8 cellular contexts compared by ENCODE assay signal in genomic region chr19:57350877-57351805, GRCh38. TPM values are rescaled to one million over a fixed set of nuclear protein-coding genes. Genes with fewer than 3 reads are reported as not detected.
DNase-seq lines count a peak whose midpoint lies in the region; ATAC-seq lines count a peak whose summit lies in the region.

Gene ZNF304, plus strand, starts transcription at chr19:57351271. Its CDS starts 394 bp downstream, at chr19:57351665.

- peak; percentile 98 for ATAC-seq in GM19035 (IDR thresholded peaks at IDR 0.05; ENCODE audit: unreplicated experiment)
- peak; percentile 97 for ATAC-seq in HG03342 (IDR thresholded peaks at IDR 0.05; ENCODE audit: unreplicated experiment)
- peak; percentile 99 for ATAC-seq in left lobe of liver

- no peaks in the 10 kb centered on the region for H3K27me3 Mint-ChIP-seq in activated CD4-positive, alpha-beta T cell treated with anti-CD3 and anti-CD28 coated beads, Interleukin-2, amount 10 ng/mL, durations not matched to agents 24 days and 14 days
- peaks cover 9% of the 10 kb centered on the region for H3K27me3 Mint-ChIP-seq in dendritic cell treated with granulocyte-macrophage colony-stimulating factor and Interleukin-4, amounts not matched to agents 40 ng/mL and 50 ng/mL, for 4 days

- H3K36me3 Mint-ChIP-seq in activated CD4-positive, alpha-beta T cell treated with anti-CD3 and anti-CD28 coated beads, Interleukin-2, amount 10 ng/mL, durations not matched to agents 24 days and 14 days (ENCODE audit: low read depth): peaks cover 53% of the 10 kb centered on the region
- peaks cover 62% of the 10 kb centered on the region for H3K36me3 Mint-ChIP-seq in dendritic cell treated with granulocyte-macrophage colony-stimulating factor and Interleukin-4, amounts not matched to agents 40 ng/mL and 50 ng/mL, for 4 days (ENCODE audit: low read depth)

- DNase-seq in AML-193 (lab: John Stamatoyannopoulos, UW) (peak; percentile 89 to 90), NCI-H446 treated with DMSO at 0.1 percent for 48 hours (lab: John Stamatoyannopoulos, UW) (peak; percentile 89), left lobe of liver (ENCODE audit: low spot score) (peak; percentile 96)
- DNase-seq in activated CD4-positive, alpha-beta T cell treated with anti-CD3 and anti-CD28 coated beads, Interleukin-2, amount 10 ng/mL, durations not matched to agents 24 days and 14 days: peak; percentile 96
- DNase-seq in stimulated activated CD4-positive, alpha-beta T cell treated with anti-CD3 and anti-CD28 coated beads, Interleukin-2, amount 100 ng/mL, for 24 hours: peak; percentile 82

- intact Hi-C loops in activated CD4-positive, alpha-beta T cell treated with anti-CD3 and anti-CD28 coated beads, Interleukin-2, amount 10 ng/mL, durations not matched to agents 24 days and 14 days (cut with micrococcal nuclease): loop anchor here (1.0 kb wide), 5 partner anchors 12 to 111 kb away; partner anchors contain the start of genes TRAPPC2B, ZNF460, ZNF543 and ZNF547
- intact Hi-C loops in dendritic cell treated with granulocyte-macrophage colony-stimulating factor and Interleukin-4, amounts not matched to agents 40 ng/mL and 50 ng/mL, for 4 days (cut with micrococcal nuclease): loop anchor here (1.0 to 5.0 kb wide), 2 partner anchors 12 to 69 kb away; partner anchors contain the start of genes TRAPPC2B, ZNF460 and ZNF547

- peak within 1 kb of the TSS; percentile 93 for H3K4me3 Mint-ChIP-seq in activated CD4-positive, alpha-beta T cell treated with anti-CD3 and anti-CD28 coated beads, Interleukin-2, amount 10 ng/mL, durations not matched to agents 24 days and 14 days
- peak within 1 kb of the TSS; percentile 92 for H3K4me3 Mint-ChIP-seq in dendritic cell treated with granulocyte-macrophage colony-stimulating factor and Interleukin-4, amounts not matched to agents 40 ng/mL and 50 ng/mL, for 4 days

- peak within 1 kb of the TSS; percentile 91 for H3K27ac Mint-ChIP-seq in activated CD4-positive, alpha-beta T cell treated with anti-CD3 and anti-CD28 coated beads, Interleukin-2, amount 10 ng/mL, durations not matched to agents 24 days and 14 days
- peak within 1 kb of the TSS; percentile 90 for H3K27ac Mint-ChIP-seq in dendritic cell treated with granulocyte-macrophage colony-stimulating factor and Interleukin-4, amounts not matched to agents 40 ng/mL and 50 ng/mL, for 4 days

- H3K9me3 Mint-ChIP-seq in activated CD4-positive, alpha-beta T cell treated with anti-CD3 and anti-CD28 coated beads, Interleukin-2, amount 10 ng/mL, durations not matched to agents 24 days and 14 days: peaks cover 41% of the 10 kb centered on the region
- peaks cover 44% of the 10 kb centered on the region for H3K9me3 Mint-ChIP-seq in dendritic cell treated with granulocyte-macrophage colony-stimulating factor and Interleukin-4, amounts not matched to agents 40 ng/mL and 50 ng/mL, for 4 days

- peaks cover 29% of the 10 kb centered on the region for H3K4me1 Mint-ChIP-seq in activated CD4-positive, alpha-beta T cell treated with anti-CD3 and anti-CD28 coated beads, Interleukin-2, amount 10 ng/mL, durations not matched to agents 24 days and 14 days
- peaks cover 23% of the 10 kb centered on the region for H3K4me1 Mint-ChIP-seq in dendritic cell treated with granulocyte-macrophage colony-stimulating factor and Interleukin-4, amounts not matched to agents 40 ng/mL and 50 ng/mL, for 4 days (ENCODE audit: low read depth)

RNA-seq across cellular contexts. Expression of gene ZNF304, which starts in this region (rescaled TPM):
- 5.3 and 5.8 TPM in 2 replicates for total RNA-seq in activated CD4-positive, alpha-beta T cell treated with anti-CD3 and anti-CD28 coated beads, Interleukin-2, amount 10 ng/mL, durations not matched to agents 24 days and 14 days
- 2.6 TPM for total RNA-seq in left lobe of liver

Comparison
In these comparisons a context has a peak if more than half of its experiments do, and no peak if none do; other contexts are left out.
1. Peak in every context shown above with its lines: DNase-seq and ATAC-seq.